In genomic region chr1:108636876-108637275, GRCh38 we compare ENCODE assay signal across 21 cellular contexts.
"Had no signal": no experiment of that assay in that cellular context is flagged by ENCODE, and none has a peak within 500 bp of the region (broad histone marks: within the 10 kb centered on the region; RNA-seq: fewer than 3 reads in every experiment).

No MANE protein-coding gene starts in this region.

- H3K27me3 ChIP-seq: brain microvascular endothelial cell, Peyer's patch had no signal

- H3K9me3 Mint-ChIP-seq: activated CD4-positive, alpha-beta memory T cell treated with anti-CD3 and anti-CD28 coated beads, Interleukin-2, amount 10 ng/mL, durations not matched to agents 7 days and 5 days; activated naive CD4-positive, alpha-beta T cell treated with anti-CD3 and anti-CD28 coated beads for 36 hours; activated T-helper 17 cell treated with anti-CD3 and anti-CD28 coated beads, Interleukin-2, amount 50 U/mL, for 72 hours had no signal

- H3K27ac Mint-ChIP-seq: activated CD4-positive, alpha-beta memory T cell treated with anti-CD3 and anti-CD28 coated beads, Interleukin-2, amount 10 ng/mL, durations not matched to agents 7 days and 5 days; activated CD4-positive, alpha-beta T cell treated with anti-CD3 and anti-CD28 coated beads for 36 hours; activated naive CD4-positive, alpha-beta T cell treated with anti-CD3 and anti-CD28 coated beads for 36 hours; activated naive CD8-positive, alpha-beta T cell; activated T-helper 17 cell treated with anti-CD3 and anti-CD28 coated beads, Interleukin-2, amount 50 U/mL, for 72 hours had no signal

- H3K9me3 ChIP-seq: Peyer's patch had no signal

- H3K27ac ChIP-seq: brain microvascular endothelial cell, Peyer's patch, SK-N-MC, WERI-Rb-1 had no signal

- H3K27me3 Mint-ChIP-seq: activated CD4-positive, alpha-beta memory T cell treated with anti-CD3 and anti-CD28 coated beads, Interleukin-2, amount 10 ng/mL, durations not matched to agents 7 days and 5 days; activated CD4-positive, alpha-beta T cell treated with anti-CD3 and anti-CD28 coated beads for 36 hours; activated naive CD8-positive, alpha-beta T cell; activated T-helper 17 cell treated with anti-CD3 and anti-CD28 coated beads, Interleukin-2, amount 50 U/mL, for 72 hours had no signal

- ATAC-seq: activated CD4-positive, alpha-beta T cell treated with anti-CD3 and anti-CD28 coated beads for 36 hours; activated T-helper 17 cell treated with anti-CD3 and anti-CD28 coated beads, Interleukin-2, amount 50 U/mL, for 72 hours had no signal

- H3K36me3 ChIP-seq: brain microvascular endothelial cell, WERI-Rb-1 had no signal

- H3K4me3 Mint-ChIP-seq: activated CD4-positive, alpha-beta memory T cell treated with anti-CD3 and anti-CD28 coated beads, Interleukin-2, amount 10 ng/mL, durations not matched to agents 7 days and 5 days; activated CD4-positive, alpha-beta T cell treated with anti-CD3 and anti-CD28 coated beads for 36 hours; activated naive CD4-positive, alpha-beta T cell treated with anti-CD3 and anti-CD28 coated beads for 36 hours; activated naive CD8-positive, alpha-beta T cell; activated T-helper 17 cell treated with anti-CD3 and anti-CD28 coated beads, Interleukin-2, amount 50 U/mL, for 72 hours had no signal

- H3K4me3 ChIP-seq: Peyer's patch, SK-N-MC had no signal

- H3K4me1 ChIP-seq: Peyer's patch had no signal

- DNase-seq: activated CD4-positive, alpha-beta memory T cell treated with anti-CD3 and anti-CD28 coated beads, Interleukin-2, amount 10 ng/mL, durations not matched to agents 7 days and 5 days; activated CD4-positive, alpha-beta T cell treated with anti-CD3 and anti-CD28 coated beads for 36 hours; activated CD4-positive, alpha-beta T cell treated with anti-CD3 and anti-CD28 coated beads, Interleukin-2, amount 50 U/mL, for 1 hour; activated gamma-delta T cell; activated naive CD4-positive, alpha-beta T cell treated with anti-CD3 and anti-CD28 coated beads for 36 hours; activated T-cell treated with anti-CD3 and anti-CD28 coated beads for 4 hours; activated T-cell treated with anti-CD3 and anti-CD28 coated beads, Interleukin-2, amount 50 U/mL, for 48 hours; brain microvascular endothelial cell; caudate nucleus; MM.1S; NCI-H1105; NCI-H1436; NCI-H1694 treated with DMSO at 0.1 percent for 48 hours; NCI-H2029 treated with DMSO at 0.1 percent for 48 hours; NCI-H524; Peyer's patch; T-helper 1 cell; WERI-Rb-1 had no signal
